ENCODE assay signal across 9 cellular contexts in the genomic region with DNA sequence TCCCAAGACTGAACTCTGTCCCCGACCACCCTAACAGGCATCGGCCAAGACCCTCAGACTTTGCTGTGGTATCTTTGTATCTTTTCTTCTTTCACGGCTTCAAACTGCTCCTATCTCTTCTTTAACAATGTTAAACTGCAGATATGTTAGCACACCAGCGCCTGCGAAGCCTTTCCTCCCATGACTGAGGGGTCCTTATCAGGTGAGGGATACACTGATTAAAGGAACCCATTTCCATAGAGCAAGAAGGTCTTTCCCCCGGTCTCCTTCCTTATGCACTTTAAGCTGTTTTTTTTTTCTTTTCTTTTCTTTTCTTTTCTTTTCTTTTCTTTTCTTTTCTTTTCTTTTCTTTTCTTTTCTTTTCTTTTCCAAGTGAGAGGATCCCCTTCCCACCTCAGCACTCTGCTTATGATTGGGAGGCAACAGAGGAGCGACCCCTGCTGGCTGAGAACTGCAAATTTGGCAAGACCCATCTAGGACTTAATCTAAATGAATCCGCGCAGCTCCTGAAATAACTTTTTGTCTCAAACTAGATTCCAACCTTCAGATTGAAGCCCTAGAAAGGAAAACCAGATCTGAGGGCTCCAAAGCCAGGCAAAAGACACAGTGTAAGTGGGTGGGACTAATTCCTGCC.
DNase-seq lines count a peak whose midpoint lies in the region; ATAC-seq lines count a peak whose summit lies in the region.
"Had no signal": no experiment of that assay in that cellular context is flagged by ENCODE, and none has a peak within 500 bp of the region (broad histone marks: within the 10 kb centered on the region; RNA-seq: fewer than 3 reads in every experiment).

No MANE protein-coding gene starts in this region.

- H3K4me3 Mint-ChIP-seq in activated CD8-positive, alpha-beta memory T cell treated with anti-CD3 and anti-CD28 coated beads, Interleukin-2, amount 10 ng/mL, durations not matched to agents 7 days and 5 days: no peak overlapping the region

- CTCF ChIA-PET in activated CD8-positive, alpha-beta memory T cell treated with anti-CD3 and anti-CD28 coated beads, Interleukin-2, amount 10 ng/mL, durations not matched to agents 7 days and 5 days (lab: Charles Lee): interaction anchor here (1.2 kb wide), 1 partner anchor 11 kb away, joined by 5 read pairs; no protein-coding TSS in a partner anchor

- no peaks in the 10 kb centered on the region for H3K4me1 Mint-ChIP-seq in activated CD8-positive, alpha-beta memory T cell treated with anti-CD3 and anti-CD28 coated beads, Interleukin-2, amount 10 ng/mL, durations not matched to agents 7 days and 5 days

- no peaks in the 10 kb centered on the region for H3K27me3 Mint-ChIP-seq in activated CD8-positive, alpha-beta memory T cell treated with anti-CD3 and anti-CD28 coated beads, Interleukin-2, amount 10 ng/mL, durations not matched to agents 7 days and 5 days

- peak; percentile 26 for DNase-seq in Ammon's horn (ENCODE audit: low spot score)
- DNase-seq in HCEC 1CT: peak; percentile 42
- peak; percentile 18 to 21 for DNase-seq in activated CD4-positive, alpha-beta T cell treated with anti-CD3 and anti-CD28 coated beads, Interleukin-2, amount 50 U/mL, for 48 hours
- DNase-seq in inferior parietal cortex (ENCODE audit: extremely low spot score): peak; percentile 26
- DNase-seq in DMS153 treated with DMSO at 0.1 percent for 48 hours (lab: John Stamatoyannopoulos, UW; ENCODE audit: unreplicated experiment): no peak
- DNase-seq in activated CD8-positive, alpha-beta memory T cell treated with anti-CD3 and anti-CD28 coated beads, Interleukin-2, amount 10 ng/mL, durations not matched to agents 7 days and 5 days: no peak
- DNase-seq: naive B cell had no signal

- H3K36me3 Mint-ChIP-seq in activated CD8-positive, alpha-beta memory T cell treated with anti-CD3 and anti-CD28 coated beads, Interleukin-2, amount 10 ng/mL, durations not matched to agents 7 days and 5 days: no peaks in the 10 kb centered on the region
- H3K36me3 Mint-ChIP-seq: naive B cell had no signal

- H3K9me3 Mint-ChIP-seq in activated CD8-positive, alpha-beta memory T cell treated with anti-CD3 and anti-CD28 coated beads, Interleukin-2, amount 10 ng/mL, durations not matched to agents 7 days and 5 days (ENCODE audit: low read depth): no peaks in the 10 kb centered on the region

- H3K27ac Mint-ChIP-seq in activated CD8-positive, alpha-beta memory T cell treated with anti-CD3 and anti-CD28 coated beads, Interleukin-2, amount 10 ng/mL, durations not matched to agents 7 days and 5 days: no peak overlapping the region

- ATAC-seq in HG03045 (IDR thresholded peaks at IDR 0.05; ENCODE audit: unreplicated experiment): no peak
- ATAC-seq in HG02970 (IDR thresholded peaks at IDR 0.05; ENCODE audit: low FRiP score, unreplicated experiment): no peak
- no peak for ATAC-seq in activated CD8-positive, alpha-beta memory T cell treated with anti-CD3 and anti-CD28 coated beads, Interleukin-2, amount 10 ng/mL, durations not matched to agents 7 days and 5 days

Comparison
In these comparisons a context has a peak if more than half of its experiments do, and no peak if none do; other contexts are left out.
1. DNase-seq: peak in Ammon's horn (single experiment), HCEC 1CT (single experiment), activated CD4-positive, alpha-beta T cell treated with anti-CD3 and anti-CD28 coated beads, Interleukin-2, amount 50 U/mL, for 48 hours (2 of 2) and inferior parietal cortex (single experiment); none in DMS153 treated with DMSO at 0.1 percent for 48 hours (single experiment) and activated CD8-positive, alpha-beta memory T cell treated with anti-CD3 and anti-CD28 coated beads, Interleukin-2, amount 10 ng/mL, durations not matched to agents 7 days and 5 days (single experiment).